In the genomic region with DNA sequence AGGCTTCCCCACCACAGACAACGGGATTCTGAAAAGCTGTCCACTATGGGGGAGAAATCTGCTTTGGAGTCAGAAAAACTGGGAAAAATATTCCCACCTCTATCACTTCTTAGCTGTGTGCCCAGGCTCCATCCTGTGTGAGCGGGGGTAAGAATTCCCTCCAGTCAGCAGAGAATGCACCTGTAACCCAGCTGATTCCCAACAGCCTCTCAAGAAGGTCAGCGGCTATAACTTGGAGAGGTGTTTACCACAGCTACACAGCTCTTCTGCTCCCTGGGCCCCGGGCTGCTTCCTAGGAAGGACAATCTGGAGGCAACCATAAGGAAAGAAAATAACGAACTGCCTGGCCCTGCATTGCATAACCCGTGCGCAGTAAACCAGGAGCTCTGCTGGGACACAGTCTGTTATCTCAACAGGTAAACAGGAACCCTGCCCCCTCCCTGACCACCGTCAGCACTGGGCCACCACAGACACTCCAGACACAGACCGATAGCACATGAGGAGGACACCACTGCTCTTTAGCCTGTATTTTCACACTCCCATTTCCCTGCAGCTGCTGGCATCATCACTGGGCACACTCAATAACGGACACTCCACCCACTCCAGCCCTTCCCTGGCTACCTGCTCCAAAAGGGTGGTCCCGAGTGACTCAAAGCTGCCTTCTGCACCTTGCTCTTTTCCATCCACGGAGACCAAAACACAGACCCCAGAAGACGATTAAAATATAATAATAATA, we compare ENCODE assay signal across 7 cellular contexts. TPM values are rescaled to one million over a fixed set of nuclear protein-coding genes. Genes with fewer than 3 reads are reported as not detected.
DNase-seq lines count a peak whose midpoint lies in the region; ATAC-seq and TF ChIP-seq lines count a peak whose summit lies in the region.

No MANE protein-coding gene starts in this region.

- no peaks in the 10 kb centered on the region; a peak in 1 of 4 replicates for H3K36me3 ChIP-seq in HCT116 (ENCODE audit: control insufficient read depth in 1 of 2, insufficient read depth in 2 of 2, low read length in 2 of 2)

- H3K27me3 Mint-ChIP-seq in T-helper 2 cell treated with Interferon-gamma antibody and Interleukin-4, amounts not matched to agents 5 μg/mL and 100 μg/mL, for 36 hours (ENCODE audit: low read depth), result no peaks in the 10 kb centered on the region

- peaks cover 60% of the 10 kb centered on the region for H3K4me1 Mint-ChIP-seq in T-helper 2 cell treated with Interferon-gamma antibody and Interleukin-4, amounts not matched to agents 5 μg/mL and 100 μg/mL, for 36 hours (ENCODE audit: low read depth)

- H4K20me1 ChIP-seq in HCT116 (ENCODE audit: insufficient read depth), result no peaks in the 10 kb centered on the region

- TF ChIP-seq POLR2A in HCT116 (IDR thresholded peaks at IDR 0.05; ENCODE audit: borderline replicate concordance, extremely low read depth, insufficient read depth, insufficient read length), result no peak

- H3K27me3 ChIP-seq in HCT116 (ENCODE audit: insufficient read depth, low read length), result no peaks in the 10 kb centered on the region

- H3K9ac ChIP-seq in HCT116 (ENCODE audit: low read length), result peak overlapping the region; percentile 78; the same call in 1 of the 2 replicates

- no peaks in the 10 kb centered on the region for H3K9me3 ChIP-seq in HCT116 (ENCODE audit: control insufficient read depth in 1 of 2, insufficient read depth in 1 of 2, low read depth in 1 of 2, low read length in 2 of 2)

- no peaks in the 10 kb centered on the region for H3K9me2 ChIP-seq in HCT116 (ENCODE audit: insufficient read depth)

- no peak overlapping the region for H2AFZ ChIP-seq in HCT116 (ENCODE audit: low read depth, low read length, poor library complexity, severe bottlenecking)

- H3K27ac ChIP-seq in HCT116 (ENCODE audit: low read depth, low read length), result no peak overlapping the region

- H3K4me2 ChIP-seq in HCT116 (ENCODE audit: low read length), result peak overlapping the region; percentile 91; the same call in 1 of the 2 replicates

- no peak for ATAC-seq in HCT116
- ATAC-seq in GM18870 (IDR thresholded peaks at IDR 0.05; ENCODE audit: unreplicated experiment), result no peak

- TF ChIP-seq RAD21 in HCT116 (IDR thresholded peaks at IDR 0.05; ENCODE audit: low read depth), result no peak

- RAD21 ChIA-PET in HCT116 (lab: Charles Lee; ENCODE audit: low non-redundant PET in 1 of 2, low total read pairs in 2 of 2, uncharacterized antibody in 2 of 2, unreplicated experiment in 2 of 2), result no interaction called here

- CTCF ChIA-PET in HCT116 (lab: Charles Lee), result interaction anchor here (3.7 kb wide), 1 partner anchor 66 kb away, joined by 16 read pairs; no protein-coding TSS in a partner anchor

- peak overlapping the region; percentile 93 for H3K4me3 Mint-ChIP-seq in T-helper 2 cell treated with Interferon-gamma antibody and Interleukin-4, amounts not matched to agents 5 μg/mL and 100 μg/mL, for 36 hours

- DNase-seq in HCT116 (ENCODE audit: low read depth, low spot score) (no peak), fibroblast of pulmonary artery (ENCODE audit: low read depth) (no peak), retinal pigment epithelial cell (ENCODE audit: low read depth) (no peak), DMS 273 treated with DMSO at 0.1 percent for 48 hours (lab: John Stamatoyannopoulos, UW) (no peak), mesenteric fat pad (ENCODE audit: low spot score) (no peak)
- peak; percentile 31 for DNase-seq in T-helper 2 cell treated with Interferon-gamma antibody and Interleukin-4, amounts not matched to agents 5 μg/mL and 100 μg/mL, for 36 hours (ENCODE audit: low spot score)

- H3K4me1 ChIP-seq in HCT116 (ENCODE audit: control insufficient read depth in 1 of 2, insufficient read depth in 2 of 2, low read length in 2 of 2), result peaks cover 16 to 36% of the 10 kb centered on the region in 2 experiments

- H3K36me3 Mint-ChIP-seq in T-helper 2 cell treated with Interferon-gamma antibody and Interleukin-4, amounts not matched to agents 5 μg/mL and 100 μg/mL, for 36 hours (ENCODE audit: low read depth), result peaks cover 48% of the 10 kb centered on the region

- H3K9me3 Mint-ChIP-seq in T-helper 2 cell treated with Interferon-gamma antibody and Interleukin-4, amounts not matched to agents 5 μg/mL and 100 μg/mL, for 36 hours, result no peaks in the 10 kb centered on the region

- intact Hi-C loops in HCT116 (cut with micrococcal nuclease), result no loop called here

- peak overlapping the region; percentile 95 for H3K27ac Mint-ChIP-seq in T-helper 2 cell treated with Interferon-gamma antibody and Interleukin-4, amounts not matched to agents 5 μg/mL and 100 μg/mL, for 36 hours

- BruUV-seq in HCT116 (replicated peaks; lab: Mats Ljungman, UMichigan), result no TSS peak

- TF ChIP-seq CTCF in HCT116 (IDR thresholded peaks at IDR 0.05 in 2 of 3, conservative IDR thresholded peaks at IDR 0.05 in 1 of 3; ENCODE audit: borderline replicate concordance in 1 of 3, insufficient read depth in 1 of 3, low read depth in 2 of 3, low read length in 2 of 3) (no peak), fibroblast of pulmonary artery (IDR thresholded peaks at IDR 0.05; ENCODE audit: low read length, missing control alignments) (no peak), retinal pigment epithelial cell (conservative IDR thresholded peaks at IDR 0.05; ENCODE audit: low read depth, low read length) (no peak)

- peaks cover 5% of the 10 kb centered on the region; the same call in 1 of the 2 replicates for H3K79me2 ChIP-seq in HCT116 (ENCODE audit: insufficient read depth, low read length)

- H3K4me3 ChIP-seq in HCT116 (replicated peaks in 1 of 2; ENCODE audit: low read depth in 1 of 2, low read length in 2 of 2), result peak overlapping the region; percentile 69 to 76; a peak in 3 of 4 replicates
- peak overlapping the region; percentile 84 for H3K4me3 ChIP-seq in fibroblast of pulmonary artery (replicated peaks; ENCODE audit: low read depth, low read length)
- H3K4me3 ChIP-seq in retinal pigment epithelial cell (ENCODE audit: low read length), result peak overlapping the region; percentile 83

- POLR2A ChIA-PET in HCT116 (lab: Charles Lee), result no interaction called here

TF ChIP-seq in HCT116, 20 proteins besides CTCF, POLR2A, EP300 and RAD21 (continues in another document):
- TF ChIP-seq, protein P1, sequence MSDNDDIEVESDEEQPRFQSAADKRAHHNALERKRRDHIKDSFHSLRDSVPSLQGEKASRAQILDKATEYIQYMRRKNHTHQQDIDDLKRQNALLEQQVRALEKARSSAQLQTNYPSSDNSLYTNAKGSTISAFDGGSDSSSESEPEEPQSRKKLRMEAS (IDR thresholded peaks at IDR 0.05), result no peak
- no peak for TF ChIP-seq POLR2AphosphoS5 (IDR thresholded peaks at IDR 0.05; ENCODE audit: low read depth, low read length)
- TF ChIP-seq CBX3 (IDR thresholded peaks at IDR 0.05; ENCODE audit: low read depth), result no peak
- TF ChIP-seq, protein P2, sequence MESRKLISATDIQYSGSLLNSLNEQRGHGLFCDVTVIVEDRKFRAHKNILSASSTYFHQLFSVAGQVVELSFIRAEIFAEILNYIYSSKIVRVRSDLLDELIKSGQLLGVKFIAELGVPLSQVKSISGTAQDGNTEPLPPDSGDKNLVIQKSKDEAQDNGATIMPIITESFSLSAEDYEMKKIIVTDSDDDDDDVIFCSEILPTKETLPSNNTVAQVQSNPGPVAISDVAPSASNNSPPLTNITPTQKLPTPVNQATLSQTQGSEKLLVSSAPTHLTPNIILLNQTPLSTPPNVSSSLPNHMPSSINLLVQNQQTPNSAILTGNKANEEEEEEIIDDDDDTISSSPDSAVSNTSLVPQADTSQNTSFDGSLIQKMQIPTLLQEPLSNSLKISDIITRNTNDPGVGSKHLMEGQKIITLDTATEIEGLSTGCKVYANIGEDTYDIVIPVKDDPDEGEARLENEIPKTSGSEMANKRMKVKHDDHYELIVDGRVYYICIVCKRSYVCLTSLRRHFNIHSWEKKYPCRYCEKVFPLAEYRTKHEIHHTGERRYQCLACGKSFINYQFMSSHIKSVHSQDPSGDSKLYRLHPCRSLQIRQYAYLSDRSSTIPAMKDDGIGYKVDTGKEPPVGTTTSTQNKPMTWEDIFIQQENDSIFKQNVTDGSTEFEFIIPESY (IDR thresholded peaks at IDR 0.05; ENCODE audit: extremely low read depth, insufficient replicate concordance, low read length), result no peak
- TF ChIP-seq EZH2 (IDR thresholded peaks at IDR 0.05), result no peak
- TF ChIP-seq YY1 (IDR thresholded peaks at IDR 0.05; ENCODE audit: extremely low read depth, insufficient replicate concordance, low read depth, low read length), result no peak
- no peak for TF ChIP-seq CEBPB (IDR thresholded peaks at IDR 0.05; ENCODE audit: low read depth)
- no peak for TF ChIP-seq SRF (IDR thresholded peaks at IDR 0.05; ENCODE audit: low read depth)
- TF ChIP-seq EGR1 (IDR thresholded peaks at IDR 0.05; ENCODE audit: low read depth), result no peak
- TF ChIP-seq, protein P3, sequence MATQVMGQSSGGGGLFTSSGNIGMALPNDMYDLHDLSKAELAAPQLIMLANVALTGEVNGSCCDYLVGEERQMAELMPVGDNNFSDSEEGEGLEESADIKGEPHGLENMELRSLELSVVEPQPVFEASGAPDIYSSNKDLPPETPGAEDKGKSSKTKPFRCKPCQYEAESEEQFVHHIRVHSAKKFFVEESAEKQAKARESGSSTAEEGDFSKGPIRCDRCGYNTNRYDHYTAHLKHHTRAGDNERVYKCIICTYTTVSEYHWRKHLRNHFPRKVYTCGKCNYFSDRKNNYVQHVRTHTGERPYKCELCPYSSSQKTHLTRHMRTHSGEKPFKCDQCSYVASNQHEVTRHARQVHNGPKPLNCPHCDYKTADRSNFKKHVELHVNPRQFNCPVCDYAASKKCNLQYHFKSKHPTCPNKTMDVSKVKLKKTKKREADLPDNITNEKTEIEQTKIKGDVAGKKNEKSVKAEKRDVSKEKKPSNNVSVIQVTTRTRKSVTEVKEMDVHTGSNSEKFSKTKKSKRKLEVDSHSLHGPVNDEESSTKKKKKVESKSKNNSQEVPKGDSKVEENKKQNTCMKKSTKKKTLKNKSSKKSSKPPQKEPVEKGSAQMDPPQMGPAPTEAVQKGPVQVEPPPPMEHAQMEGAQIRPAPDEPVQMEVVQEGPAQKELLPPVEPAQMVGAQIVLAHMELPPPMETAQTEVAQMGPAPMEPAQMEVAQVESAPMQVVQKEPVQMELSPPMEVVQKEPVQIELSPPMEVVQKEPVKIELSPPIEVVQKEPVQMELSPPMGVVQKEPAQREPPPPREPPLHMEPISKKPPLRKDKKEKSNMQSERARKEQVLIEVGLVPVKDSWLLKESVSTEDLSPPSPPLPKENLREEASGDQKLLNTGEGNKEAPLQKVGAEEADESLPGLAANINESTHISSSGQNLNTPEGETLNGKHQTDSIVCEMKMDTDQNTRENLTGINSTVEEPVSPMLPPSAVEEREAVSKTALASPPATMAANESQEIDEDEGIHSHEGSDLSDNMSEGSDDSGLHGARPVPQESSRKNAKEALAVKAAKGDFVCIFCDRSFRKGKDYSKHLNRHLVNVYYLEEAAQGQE (IDR thresholded peaks at IDR 0.05; ENCODE audit: low read depth), result no peak
- TF ChIP-seq FOSL1 (IDR thresholded peaks at IDR 0.05; ENCODE audit: low read depth), result no peak

RNA-seq across cellular contexts. Expression of a gene that starts 2.1 kb away (rescaled TPM):
- total RNA-seq in HCT116 (2021; ENCODE audit: unreplicated experiment), result 13.5 TPM
- polyA plus RNA-seq in HCT116 (2012), result 11.2 and 13.0 TPM in 2 replicates
- total RNA-seq in mesenteric fat pad, result 33.0 TPM

RNA-seq across cellular contexts. Expression of a gene that starts 41.3 kb away (rescaled TPM):
- total RNA-seq in HCT116 (2021; ENCODE audit: unreplicated experiment) (43.6 TPM), mesenteric fat pad (23.4 TPM)
- 26.3 and 27.4 TPM in 2 replicates for polyA plus RNA-seq in HCT116 (2012)

RNA-seq across cellular contexts. Expression of a gene that starts 59.0 kb away (rescaled TPM):
- total RNA-seq in HCT116 (2021; ENCODE audit: unreplicated experiment) (not detected), mesenteric fat pad (not detected)
- not detected in 2 replicates for polyA plus RNA-seq in HCT116 (2012)
